ENCODE assay signal across 14 cellular contexts in genomic region chr11:2180775-2181370, GRCh38. TPM values are rescaled to one million over a fixed set of nuclear protein-coding genes. Genes with fewer than 3 reads are reported as not detected.
"Had no signal": no experiment of that assay in that cellular context is flagged by ENCODE, and none has a peak within 500 bp of the region (broad histone marks: within the 10 kb centered on the region; RNA-seq: fewer than 3 reads in every experiment).

No MANE protein-coding gene starts in this region.

- H3K4me1 ChIP-seq: lower lobe of right lung, right atrium auricular region, tibial artery had no signal

- H3K4me2 ChIP-seq: smooth muscle cell had no signal

- H3K27ac ChIP-seq: cardiac muscle cell, lower lobe of right lung, neutrophil, right atrium auricular region, tibial artery, vagina had no signal

- H3K9me3 ChIP-seq: lower lobe of right lung, neutrophil, right atrium auricular region, tibial artery, vagina had no signal

- DNase-seq: activated CD8-positive, alpha-beta memory T cell treated with anti-CD3 and anti-CD28 coated beads, Interleukin-2, amount 50 U/mL, for 4 hours; activated CD8-positive, alpha-beta T cell treated with anti-CD3 and anti-CD28 coated beads for 36 hours; aorta; left cardiac atrium; lower lobe of right lung; midbrain; naive B cell; T-helper 9 cell; tibial artery had no signal

- H3K36me3 ChIP-seq: cardiac muscle cell, lower lobe of right lung, neutrophil, right atrium auricular region, tibial artery, vagina had no signal

- ATAC-seq: activated CD8-positive, alpha-beta T cell treated with anti-CD3 and anti-CD28 coated beads for 36 hours; left cardiac atrium; lower lobe of right lung had no signal

- H3K27me3 ChIP-seq: right atrium auricular region, vagina had no signal

- H3K4me3 ChIP-seq: cardiac muscle cell, lower lobe of right lung, right atrium auricular region, smooth muscle cell, tibial artery, vagina had no signal

RNA-seq across cellular contexts. Expression of gene TH, which starts 9.3 kb away (rescaled TPM):
- total RNA-seq: activated CD8-positive, alpha-beta T cell treated with anti-CD3 and anti-CD28 coated beads for 36 hours; cardiac muscle cell; left cardiac atrium; lower lobe of right lung; right atrium auricular region; smooth muscle cell had no signal
- polyA plus RNA-seq: aorta, cardiac muscle cell, smooth muscle cell had no signal

RNA-seq across cellular contexts. Expression of gene INS, which starts 19.9 kb away (rescaled TPM):
- total RNA-seq: activated CD8-positive, alpha-beta T cell treated with anti-CD3 and anti-CD28 coated beads for 36 hours; cardiac muscle cell; left cardiac atrium; lower lobe of right lung; right atrium auricular region; smooth muscle cell; vagina had no signal
- polyA plus RNA-seq: cardiac muscle cell, smooth muscle cell had no signal
